9 cellular contexts compared by ENCODE assay signal in genomic region chr19:17538684-17539287, GRCh38. TPM values are rescaled to one million over a fixed set of nuclear protein-coding genes. Genes with fewer than 3 reads are reported as not detected.
A peak's percentile ranks its signal among the peaks of the same experiment; 100 is the strongest.
DNase-seq lines count a peak whose midpoint lies in the region; ATAC-seq, FAIRE-seq and TF ChIP-seq lines count a peak whose summit lies in the region.
"Had no signal": no experiment of that assay in that cellular context is flagged by ENCODE, and none has a peak within 500 bp of the region (broad histone marks: within the 10 kb centered on the region; RNA-seq: fewer than 3 reads in every experiment).

No MANE protein-coding gene starts in this region.

- no peak overlapping the region for H3K27ac Mint-ChIP-seq in effector memory CD8-positive, alpha-beta T cell

- peak overlapping the region; percentile 42 for H3K4me3 ChIP-seq in NB4 (ENCODE audit: low read depth, low read length)
- peak overlapping the region; percentile 50 for H3K4me3 ChIP-seq in neuron (ENCODE audit: low read length)
- peak overlapping the region in 1 of 3 donors; percentile 21 for H3K4me3 ChIP-seq in thyroid gland (replicated peaks in 1 of 3)

- peak overlapping the region; percentile 80 for H2AFZ ChIP-seq in neuron (ENCODE audit: low read depth, low read length)

- no peaks in the 10 kb centered on the region for H3K27me3 ChIP-seq in neuron (ENCODE audit: insufficient read depth, low read length)
- H3K27me3 ChIP-seq in thyroid gland, result no peaks in the 10 kb centered on the region

- H3K36me3 Mint-ChIP-seq in effector memory CD8-positive, alpha-beta T cell (ENCODE audit: insufficient read depth), result peaks cover 16% of the 10 kb centered on the region

- in situ Hi-C loops in ACHN (cut with HindIII; ENCODE audit: low pct_ligation_motif_present, low pct_unique_long_range_greater_than_20kb, low sequenced_read_pairs), result no loop called here

- peak overlapping the region; percentile 87 to 93 for H3K4me3 Mint-ChIP-seq in effector memory CD8-positive, alpha-beta T cell

- peak; percentile 31 for FAIRE-seq in GM12891 (lab: Jason Lieb, UNC)
- FAIRE-seq: TTC549 had no signal

- TF ChIP-seq POLR2A in GM12891 (IDR thresholded peaks at IDR 0.05; ENCODE audit: low read depth, low read length), result no peak
- TF ChIP-seq POLR2A in NB4 (IDR thresholded peaks at IDR 0.05; ENCODE audit: extremely low read depth, insufficient read length), result no peak
- TF ChIP-seq POLR2A in thyroid gland (IDR thresholded peaks at IDR 0.05), result no peak

- H3K4me1 ChIP-seq in neuron (ENCODE audit: insufficient read depth, low read length), result no peaks in the 10 kb centered on the region
- H3K4me1 ChIP-seq in thyroid gland, result peaks cover 8 to 10% of the 10 kb centered on the region in 2 donors

- H3K9me3 Mint-ChIP-seq in effector memory CD8-positive, alpha-beta T cell, result no peaks in the 10 kb centered on the region

- DNase-seq in GM12891 (ENCODE audit: insufficient read length, low spot score) (no peak), NB4 (ENCODE audit: low read depth) (peak; percentile 57), thyroid gland (no peak), left lobe of liver (ENCODE audit: low spot score) (no peak), ACHN (no peak)
- no peak for DNase-seq in effector memory CD8-positive, alpha-beta T cell

- intact Hi-C loops in thyroid gland (cut with DNase I), result no loop called here

- no peak for TF ChIP-seq CTCF in NB4 (IDR thresholded peaks at IDR 0.05; ENCODE audit: low read depth, low read length)
- no peak for TF ChIP-seq CTCF in thyroid gland (IDR thresholded peaks at IDR 0.05)

- no peaks in the 10 kb centered on the region for H3K27me3 Mint-ChIP-seq in effector memory CD8-positive, alpha-beta T cell

- H3K4me1 Mint-ChIP-seq in effector memory CD8-positive, alpha-beta T cell (ENCODE audit: low read depth in 2 of 2), result peaks cover 12 to 15% of the 10 kb centered on the region in 2 donors

- WGBS in thyroid gland, 2 donors, result 8 to 13% methylated on average over 4 to 6 of the region's 20 CpGs

- H3K27ac ChIP-seq in thyroid gland, result no peak overlapping the region

- no peaks in the 10 kb centered on the region for H3K36me3 ChIP-seq in neuron (ENCODE audit: insufficient read depth, low read length)
- H3K36me3 ChIP-seq in thyroid gland, result no peaks in the 10 kb centered on the region

- no peak for ATAC-seq in effector memory CD8-positive, alpha-beta T cell (replicated peaks)
- ATAC-seq in HG03378 (IDR thresholded peaks at IDR 0.05; ENCODE audit: unreplicated experiment), result no peak
- ATAC-seq in left lobe of liver, result no peak

- H3K9me3 ChIP-seq in neuron (ENCODE audit: low read length) (no peaks in the 10 kb centered on the region), thyroid gland (no peaks in the 10 kb centered on the region)

TF ChIP-seq in GM12891, 5 proteins besides CTCF, POLR2A, EP300 and RAD21:
- no peak for TF ChIP-seq PAX5 (IDR thresholded peaks at IDR 0.05; ENCODE audit: insufficient read depth, low read length, severe bottlenecking)
- TF ChIP-seq POU2F2 (IDR thresholded peaks at IDR 0.05; ENCODE audit: low read depth, low read length), result no peak
- TF ChIP-seq POLR2AphosphoS5 (IDR thresholded peaks at IDR 0.05; ENCODE audit: low read depth, low read length), result no peak
TF ChIP-seq in GM12891: peak in this region for 0.

RNA-seq across cellular contexts. Expression of gene COLGALT1, which starts 16.7 kb away (rescaled TPM):
- 14.4 TPM for polyA plus RNA-seq in GM12891 (2012; ENCODE audit: low read depth, missing spikeins)
- 10 to 100 TPM; 19.3 to 35.9 (median 33.0) TPM for total RNA-seq in thyroid gland
- total RNA-seq in left lobe of liver, result 31.5 TPM

RNA-seq across cellular contexts. Expression of gene PGLS, which starts 27.3 kb away (rescaled TPM):
- polyA plus RNA-seq in GM12891 (2012; ENCODE audit: low read depth, missing spikeins), result 80.9 TPM
- 100 to 1,000 TPM in 2 of 4 donors, 10 to 100 TPM in 2; 71.5 to 138 (median 97.7) TPM for total RNA-seq in thyroid gland
- 38.9 TPM for total RNA-seq in left lobe of liver
